28 cellular contexts compared by ENCODE assay signal in the genomic region with DNA sequence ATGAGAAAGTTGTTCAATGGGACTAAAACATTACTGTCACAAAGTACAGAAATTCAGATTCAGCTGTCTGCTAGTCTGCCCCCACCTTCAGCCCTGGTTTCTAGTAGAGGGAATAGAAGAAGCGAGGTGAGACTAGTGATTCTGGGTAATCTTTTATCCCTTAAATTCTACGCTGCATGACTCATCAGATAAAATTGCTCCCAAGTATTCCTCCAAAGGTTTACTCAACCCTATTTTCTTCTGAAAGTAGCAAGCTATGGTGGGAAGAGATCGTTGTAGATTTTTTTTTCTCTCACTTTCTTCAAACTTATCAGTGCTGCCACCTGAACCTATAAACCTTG.
DNase-seq lines count a peak whose midpoint lies in the region; ATAC-seq and TF ChIP-seq lines count a peak whose summit lies in the region.
"Had no signal": no experiment of that assay in that cellular context is flagged by ENCODE, and none has a peak within 500 bp of the region (broad histone marks: within the 10 kb centered on the region; RNA-seq: fewer than 3 reads in every experiment).

No MANE protein-coding gene starts in this region.

- H3K36me3 ChIP-seq in brain microvascular endothelial cell (replicated peaks) (no peaks in the 10 kb centered on the region), suprapubic skin (no peaks in the 10 kb centered on the region)
- H3K36me3 ChIP-seq: adrenal gland, BLaER1, left ventricle myocardium inferior, neural progenitor cell had no signal

- no peak for ATAC-seq in GM18517 (IDR thresholded peaks at IDR 0.05; ENCODE audit: unreplicated experiment)

- TF ChIP-seq EP300 in suprapubic skin (IDR thresholded peaks at IDR 0.05) = no peak

- no peak for TF ChIP-seq POLR2A in suprapubic skin (IDR thresholded peaks at IDR 0.05)

- DNase-seq in EL = peak; percentile 21
- DNase-seq in NCI-H226 = peak; percentile 55
- peak; percentile 3 for DNase-seq in choroid plexus epithelial cell (ENCODE audit: low read depth)
- peak; percentile 48 for DNase-seq in retinal pigment epithelial cell (ENCODE audit: low read depth)
- no peak for DNase-seq in brain microvascular endothelial cell
- no peak for DNase-seq in suprapubic skin (ENCODE audit: low spot score in 2 of 2)
- DNase-seq: activated CD4-positive, alpha-beta memory T cell treated with anti-CD3 and anti-CD28 coated beads, Interleukin-2, amount 10 ng/mL, durations not matched to agents 7 days and 5 days; activated CD8-positive, alpha-beta memory T cell treated with anti-CD3 and anti-CD28 coated beads, Interleukin-2, amount 50 U/mL, for 4 hours; activated naive CD4-positive, alpha-beta T cell treated with anti-CD3 and anti-CD28 coated beads for 36 hours; adrenal gland; DMS153; effector CD4-positive, alpha-beta T cell; islet precursor cell; KBM-7; left ventricle myocardium inferior; NCI-H1417 treated with DMSO at 0.1 percent for 48 hours; NCI-H2081; NCI-H526 treated with DMSO at 0.1 percent for 48 hours; NK-92 treated with Interleukin-12 subunit alpha and Interleukin-12 subunit beta, amount 100 ng/mL, for 24 hours; PC-9; right cardiac atrium; SHP77 treated with DMSO at 0.1 percent for 48 hours; stimulated activated CD4-positive, alpha-beta T cell treated with anti-CD3 and anti-CD28 coated beads, Interleukin-1b, Interleukin-23, amount 100 ng/mL, for 48 hours; stimulated activated naive CD4-positive, alpha-beta T cell treated with Interleukin-2 at 50 U/mL for 16 hours had no signal

- no peak for TF ChIP-seq CTCF in choroid plexus epithelial cell (conservative IDR thresholded peaks at IDR 0.05; ENCODE audit: low read depth, low read length)
- no peak for TF ChIP-seq CTCF in retinal pigment epithelial cell (conservative IDR thresholded peaks at IDR 0.05; ENCODE audit: low read depth, low read length)
- no peak for TF ChIP-seq CTCF in brain microvascular endothelial cell (IDR thresholded peaks at IDR 0.05; ENCODE audit: low read depth, low read length, missing control alignments)
- no peak for TF ChIP-seq CTCF in suprapubic skin (IDR thresholded peaks at IDR 0.05)

- no peak overlapping the region for H3K27ac ChIP-seq in brain microvascular endothelial cell
- H3K27ac ChIP-seq in suprapubic skin = no peak overlapping the region
- H3K27ac ChIP-seq: adrenal gland, BLaER1, epithelial cell of prostate, left ventricle myocardium inferior, neural progenitor cell, PC-9 had no signal

- H3K9me3 ChIP-seq in suprapubic skin = no peaks in the 10 kb centered on the region
- H3K9me3 ChIP-seq: adrenal gland, BLaER1 had no signal

- H3K4me1 ChIP-seq in suprapubic skin = no peaks in the 10 kb centered on the region
- H3K4me1 ChIP-seq: adrenal gland, BLaER1, left ventricle myocardium inferior, neural progenitor cell had no signal

- no peaks in the 10 kb centered on the region for H3K27me3 ChIP-seq in brain microvascular endothelial cell (replicated peaks)
- no peaks in the 10 kb centered on the region for H3K27me3 ChIP-seq in suprapubic skin
- H3K27me3 ChIP-seq: adrenal gland, BLaER1, neural progenitor cell had no signal

- in situ Hi-C loops in brain microvascular endothelial cell (cut with HindIII; ENCODE audit: low pct_ligation_motif_present, low sequenced_read_pairs) = no loop called here

- 73% methylated on average over 3 of the region's 3 CpGs for WGBS in suprapubic skin

- no peak overlapping the region for H3K4me3 ChIP-seq in choroid plexus epithelial cell (ENCODE audit: low read depth, low read length)
- H3K4me3 ChIP-seq in retinal pigment epithelial cell (ENCODE audit: low read length) = no peak overlapping the region
- H3K4me3 ChIP-seq in brain microvascular endothelial cell (ENCODE audit: low read depth, low read length) = no peak overlapping the region
- no peak overlapping the region for H3K4me3 ChIP-seq in suprapubic skin
- H3K4me3 ChIP-seq: adrenal gland, BLaER1, left ventricle myocardium inferior, neural progenitor cell, PC-9 had no signal

Comparison
In these comparisons a context has a peak if more than half of its experiments do, and no peak if none do; other contexts are left out.
1. DNase-seq: peak in EL (single experiment), NCI-H226 (single experiment), choroid plexus epithelial cell (single experiment) and retinal pigment epithelial cell (single experiment); none in brain microvascular endothelial cell (single experiment) and suprapubic skin (0 of 2).